ENCODE assay signal across 8 cellular contexts in genomic region chrX:46573896-46574336, GRCh38. TPM values are rescaled to one million over a fixed set of nuclear protein-coding genes. Genes with fewer than 3 reads are reported as not detected.
DNase-seq lines count a peak whose midpoint lies in the region; ATAC-seq, FAIRE-seq and TF ChIP-seq lines count a peak whose summit lies in the region.

No MANE protein-coding gene starts in this region.

- H3K27ac ChIP-seq in brain microvascular endothelial cell (peak overlapping the region; percentile 21), kidney (ENCODE audit: low read depth in 2 of 2, low read length in 2 of 2) (no peak overlapping the region)

- no peak for FAIRE-seq in kidney (lab: Jason Lieb, UNC)

- no peak for TF ChIP-seq CTCF in GM20000 (IDR thresholded peaks at IDR 0.05; ENCODE audit: extremely low read depth, missing control alignments)
- TF ChIP-seq CTCF in brain microvascular endothelial cell (IDR thresholded peaks at IDR 0.05; ENCODE audit: low read depth, low read length, missing control alignments): no peak
- no peak for TF ChIP-seq CTCF in kidney (IDR thresholded peaks at IDR 0.05; ENCODE audit: borderline replicate concordance, extremely low read depth, insufficient read depth)

- intact Hi-C loops in kidney (cut with DNase I): no loop called here

- no peak for ATAC-seq in GM21717 (IDR thresholded peaks at IDR 0.05; ENCODE audit: unreplicated experiment)

- no peaks in the 10 kb centered on the region for H3K4me1 ChIP-seq in kidney (ENCODE audit: control insufficient read depth in 1 of 2, insufficient read depth in 1 of 2, low read depth in 1 of 2, low read length in 2 of 2)

- H3K9ac ChIP-seq in kidney (ENCODE audit: low read length in 2 of 2): no peak overlapping the region

- in situ Hi-C loops in brain microvascular endothelial cell (cut with HindIII; ENCODE audit: low pct_ligation_motif_present, low sequenced_read_pairs): no loop called here

- H3K36me3 ChIP-seq in brain microvascular endothelial cell (replicated peaks) (no peaks in the 10 kb centered on the region), kidney (ENCODE audit: control insufficient read depth in 1 of 2, insufficient read depth in 2 of 2, low read length in 2 of 2) (no peaks in the 10 kb centered on the region)

- H3K9me3 ChIP-seq in kidney (ENCODE audit: control insufficient read depth in 1 of 2, low read length in 2 of 2): no peaks in the 10 kb centered on the region

- DNase-seq in CD1c-positive myeloid dendritic cell (ENCODE audit: extremely low spot score) (peak; percentile 47), GM20000 (ENCODE audit: low spot score) (peak; percentile 68), T-helper 1 cell (peak; percentile 59 to 81 (median 72)), brain microvascular endothelial cell (peak; percentile 31), kidney (peak; percentile 89)
- no peak for DNase-seq in Jurkat, Clone E6-1 (ENCODE audit: low read depth, low spot score)
- peak; percentile 37 for DNase-seq in stimulated activated CD4-positive, alpha-beta T cell treated with anti-CD3 and anti-CD28 coated beads, Interleukin-4, amount 100 ng/mL, for 48 hours (ENCODE audit: low read depth in 2 of 2)

- H3K27me3 ChIP-seq in brain microvascular endothelial cell (replicated peaks): no peaks in the 10 kb centered on the region

- H3K4me3 ChIP-seq in Jurkat, Clone E6-1 (ENCODE audit: low read length): peak overlapping the region; percentile 56
- peak overlapping the region; percentile 59 for H3K4me3 ChIP-seq in brain microvascular endothelial cell (ENCODE audit: low read depth, low read length)
- H3K4me3 ChIP-seq in kidney (ENCODE audit: low read length in 2 of 2): peak overlapping the region; percentile 51 to 56

RNA-seq across cellular contexts. Expression of gene CHST7, which starts 0.4 kb away (rescaled TPM):
- polyA plus RNA-seq in Jurkat, Clone E6-1 (2012; ENCODE audit: insufficient read depth, insufficient read length): 5.1 TPM
- 9.0 TPM for total RNA-seq in kidney
- polyA plus RNA-seq in kidney (ENCODE audit: insufficient read depth, low read depth, low replicate concordance): 2.0 TPM

RNA-seq across cellular contexts. Expression of gene ZNF674, which starts 28.7 kb away (rescaled TPM):
- polyA plus RNA-seq in Jurkat, Clone E6-1 (2012; ENCODE audit: insufficient read depth, insufficient read length): 4.3 TPM
- 6.3 TPM for total RNA-seq in kidney
- 1.4 TPM for polyA plus RNA-seq in kidney (ENCODE audit: insufficient read depth, low read depth, low replicate concordance)
